ENCODE assay signal across 15 cellular contexts in the genomic region with DNA sequence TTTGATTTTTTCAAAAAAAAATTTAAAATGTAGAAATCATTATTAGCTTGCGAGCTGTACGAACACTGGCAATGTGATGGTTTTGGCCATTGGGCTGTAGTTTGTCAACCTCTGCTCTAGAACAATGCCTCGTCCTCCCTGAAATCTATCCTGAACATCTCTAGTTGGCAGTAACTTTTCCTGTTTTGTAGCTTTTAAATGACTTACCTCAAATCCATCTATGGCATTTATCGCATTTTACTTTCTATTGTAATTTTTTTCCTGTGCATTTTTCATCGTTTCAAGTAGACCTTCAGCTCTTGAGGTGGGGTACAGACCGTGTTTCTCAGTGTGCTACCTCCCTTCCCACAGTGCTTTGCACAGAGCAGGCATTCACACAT. TPM values are rescaled to one million over a fixed set of nuclear protein-coding genes. Genes with fewer than 3 reads are reported as not detected.
DNase-seq lines count a peak whose midpoint lies in the region; ATAC-seq and TF ChIP-seq lines count a peak whose summit lies in the region.
"Had no signal": no experiment of that assay in that cellular context is flagged by ENCODE, and none has a peak within 500 bp of the region (broad histone marks: within the 10 kb centered on the region; RNA-seq: fewer than 3 reads in every experiment).

No MANE protein-coding gene starts in this region.

- no peaks in the 10 kb centered on the region for H3K9me3 Mint-ChIP-seq in CD8-positive, alpha-beta T cell
- no peaks in the 10 kb centered on the region for H3K9me3 Mint-ChIP-seq in WTC11
- no peaks in the 10 kb centered on the region for H3K9me3 Mint-ChIP-seq in mesothelial cell of epicardium

- no peak for ATAC-seq in CD8-positive, alpha-beta T cell
- ATAC-seq in WTC11, result no peak

- H3K36me3 Mint-ChIP-seq in CD8-positive, alpha-beta T cell, result peaks cover 10% of the 10 kb centered on the region
- H3K36me3 Mint-ChIP-seq in WTC11 (no peaks in the 10 kb centered on the region), mesothelial cell of epicardium (peaks cover 9% of the 10 kb centered on the region)

- intact Hi-C loops in A673 (cut with micrococcal nuclease; ENCODE audit: unreplicated experiment) (no loop called here), spleen (cut with DNase I; ENCODE audit: low total_unique reads) (no loop called here)
- intact Hi-C loops in CD8-positive, alpha-beta T cell (cut with DNase I, micrococcal nuclease), result loop anchor here (1.0 to 5.0 kb wide), 6 partner anchors 57 to 384 kb away; partner anchors contain the start of genes AZIN2 (in 1 of the 2) and ZSCAN20 (in 1 of the 2)

- H3K4me1 Mint-ChIP-seq in CD8-positive, alpha-beta T cell (ENCODE audit: low read depth), result peaks cover 37% of the 10 kb centered on the region
- H3K4me1 Mint-ChIP-seq in WTC11 (peaks cover 30% of the 10 kb centered on the region), mesothelial cell of epicardium (peaks cover 62% of the 10 kb centered on the region)

- CTCF ChIA-PET in A673 (lab: Charles Lee) (interaction anchor here (0.6 kb wide), 1 partner anchor 17 kb away, joined by 5 read pairs; no protein-coding TSS in a partner anchor), WTC11 (lab: Charles Lee) (interaction anchor here (0.7 to 3.2 kb wide), 2 partner anchors 9 to 56 kb away, joined by 3 to 13 read pairs; no protein-coding TSS in a partner anchor)
- CTCF ChIA-PET in CD8-positive, alpha-beta T cell (lab: Charles Lee), result interaction anchor here (0.7 to 0.8 kb wide), 2 partner anchors 56 to 519 kb away, joined by 3 read pairs; no protein-coding TSS in a partner anchor

- POLR2A ChIA-PET in A673 (lab: Charles Lee; ENCODE audit: low non-redundant PET), result no interaction called here
- POLR2A ChIA-PET in CD8-positive, alpha-beta T cell (lab: Charles Lee), result no interaction called here
- POLR2A ChIA-PET in WTC11 (lab: Charles Lee), result no interaction called here

- BruUV-seq in A673 (replicated peaks; lab: Mats Ljungman, UMichigan), result no TSS peak

- TF ChIP-seq POLR2A in spleen (IDR thresholded peaks at IDR 0.05), result no peak

- H3K4me3 Mint-ChIP-seq in CD8-positive, alpha-beta T cell, result peak overlapping the region; percentile 24
- H3K4me3 Mint-ChIP-seq in WTC11 (peak overlapping the region; percentile 24; the same call in 1 of the 2 replicates), mesothelial cell of epicardium (peak overlapping the region; percentile 11)

- no peak overlapping the region for H3K27ac Mint-ChIP-seq in CD8-positive, alpha-beta T cell
- no peak overlapping the region for H3K27ac Mint-ChIP-seq in WTC11
- H3K27ac Mint-ChIP-seq in mesothelial cell of epicardium, result peak overlapping the region; percentile 72

- no peak for DNase-seq in A673 (ENCODE audit: low spot score)
- DNase-seq in CD8-positive, alpha-beta T cell, result no peak
- no peak for DNase-seq in WTC11 (ENCODE audit: low spot score)
- no peak for DNase-seq in mesothelial cell of epicardium (ENCODE audit: low spot score in 2 of 2, unreplicated experiment in 2 of 2)
- DNase-seq in spleen, result no peak
- DNase-seq in NCI-H1694 (lab: John Stamatoyannopoulos, UW), result no peak
- DNase-seq in MV-4-11 (lab: John Stamatoyannopoulos, UW), result no peak
- DNase-seq in HAP-1 (ENCODE audit: low spot score in 2 of 2), result no peak
- DNase-seq: Kasumi-1, midbrain, NCI-H2081, NCI-H69, RPMI8226 had no signal

- H3K4me3 ChIP-seq in A673 (ENCODE audit: low read depth, low read length, poor library complexity, severe bottlenecking) (peak overlapping the region; percentile 68), spleen (no peak overlapping the region), HAP-1 (no peak overlapping the region)
- H3K4me3 ChIP-seq in CD8-positive, alpha-beta T cell (ENCODE audit: low read depth, low read length), result no peak overlapping the region

- no peak for TF ChIP-seq CTCF in A673 (conservative IDR thresholded peaks at IDR 0.05; ENCODE audit: low read depth, low read length)
- no peak for TF ChIP-seq CTCF in CD8-positive, alpha-beta T cell (IDR thresholded peaks at IDR 0.05)
- no peak for TF ChIP-seq CTCF in WTC11 (IDR thresholded peaks at IDR 0.05)
- TF ChIP-seq CTCF in mesothelial cell of epicardium (IDR thresholded peaks at IDR 0.05; ENCODE audit: unreplicated experiment), result no peak
- no peak for TF ChIP-seq CTCF in spleen (IDR thresholded peaks at IDR 0.05 in 8 of 11, conservative IDR thresholded peaks at IDR 0.05 in 3 of 11)

- in situ Hi-C loops in HAP-1 (cut with MboI; ENCODE audit: low sequenced_read_pairs), result no loop called here

- 94 to 97% (median 96%) methylated on average over 6 of the region's 6 CpGs for WGBS in spleen, 5 donors

- no peaks in the 10 kb centered on the region for H3K9me3 ChIP-seq in A673 (ENCODE audit: low read depth, low read length, poor library complexity, severe bottlenecking)
- H3K9me3 ChIP-seq in CD8-positive, alpha-beta T cell (ENCODE audit: low read length), result no peaks in the 10 kb centered on the region
- no peaks in the 10 kb centered on the region for H3K9me3 ChIP-seq in spleen
- H3K9me3 ChIP-seq in HAP-1, result no peaks in the 10 kb centered on the region
- H3K9me3 ChIP-seq: thoracic aorta had no signal

- no peak overlapping the region for H3K27ac ChIP-seq in A673 (ENCODE audit: low read depth, low read length, poor library complexity, severe bottlenecking)
- H3K27ac ChIP-seq in CD8-positive, alpha-beta T cell (ENCODE audit: low read depth, low read length), result no peak overlapping the region
- H3K27ac ChIP-seq in spleen, result peak overlapping the region in 2 of 8 donors; percentile 98 to 99

- peaks cover 23% of the 10 kb centered on the region for H3K4me1 ChIP-seq in A673 (ENCODE audit: insufficient read depth, low read length, poor library complexity, severe bottlenecking)
- H3K4me1 ChIP-seq in CD8-positive, alpha-beta T cell (ENCODE audit: insufficient read depth, low read length), result peaks cover 32% of the 10 kb centered on the region
- H3K4me1 ChIP-seq in spleen, result peaks cover 10 to 44% (median 35%) of the 10 kb centered on the region in 6 donors
- peaks cover 31% of the 10 kb centered on the region for H3K4me1 ChIP-seq in HAP-1

- H3K27me3 ChIP-seq in A673 (replicated peaks; ENCODE audit: insufficient read depth, low read depth, low read length, poor library complexity) (no peaks in the 10 kb centered on the region), spleen (replicated peaks in 1 of 7) (no peaks in the 10 kb centered on the region), HAP-1 (ENCODE audit: low read depth) (no peaks in the 10 kb centered on the region)
- H3K27me3 ChIP-seq in CD8-positive, alpha-beta T cell (ENCODE audit: insufficient read depth, low read length), result no peaks in the 10 kb centered on the region

- no peaks in the 10 kb centered on the region for H3K27me3 Mint-ChIP-seq in CD8-positive, alpha-beta T cell (ENCODE audit: low read depth)
- peaks cover 90% of the 10 kb centered on the region for H3K27me3 Mint-ChIP-seq in WTC11 (ENCODE audit: low read depth)
- no peaks in the 10 kb centered on the region for H3K27me3 Mint-ChIP-seq in mesothelial cell of epicardium (ENCODE audit: low read depth)

- H3K36me3 ChIP-seq in A673 (ENCODE audit: insufficient read depth, low read length, poor library complexity, severe bottlenecking) (no peaks in the 10 kb centered on the region), spleen (peaks cover 0 to 25% (median 6%) of the 10 kb centered on the region in 6 donors), HAP-1 (replicated peaks) (peaks cover 3% of the 10 kb centered on the region; the same call in 1 of the 2 replicates)
- H3K36me3 ChIP-seq in CD8-positive, alpha-beta T cell (ENCODE audit: insufficient read depth, low read length), result no peaks in the 10 kb centered on the region

TF ChIP-seq in WTC11, 78 proteins besides CTCF, POLR2A, EP300 and RAD21:
- TF ChIP-seq ZNF671 (CRISPR knock-in tag; IDR thresholded peaks at IDR 0.05) (no peak), NR3C1 (CRISPR knock-in tag; conservative IDR thresholded peaks at IDR 0.05; ENCODE audit: low read depth) (no peak), FOXK1 (CRISPR knock-in tag; IDR thresholded peaks at IDR 0.05) (no peak), ZBTB21 (CRISPR knock-in tag; IDR thresholded peaks at IDR 0.05; ENCODE audit: borderline replicate concordance) (no peak), ZNF263 (CRISPR knock-in tag; IDR thresholded peaks at IDR 0.05; ENCODE audit: low read depth) (no peak)
- TF ChIP-seq, protein P1, sequence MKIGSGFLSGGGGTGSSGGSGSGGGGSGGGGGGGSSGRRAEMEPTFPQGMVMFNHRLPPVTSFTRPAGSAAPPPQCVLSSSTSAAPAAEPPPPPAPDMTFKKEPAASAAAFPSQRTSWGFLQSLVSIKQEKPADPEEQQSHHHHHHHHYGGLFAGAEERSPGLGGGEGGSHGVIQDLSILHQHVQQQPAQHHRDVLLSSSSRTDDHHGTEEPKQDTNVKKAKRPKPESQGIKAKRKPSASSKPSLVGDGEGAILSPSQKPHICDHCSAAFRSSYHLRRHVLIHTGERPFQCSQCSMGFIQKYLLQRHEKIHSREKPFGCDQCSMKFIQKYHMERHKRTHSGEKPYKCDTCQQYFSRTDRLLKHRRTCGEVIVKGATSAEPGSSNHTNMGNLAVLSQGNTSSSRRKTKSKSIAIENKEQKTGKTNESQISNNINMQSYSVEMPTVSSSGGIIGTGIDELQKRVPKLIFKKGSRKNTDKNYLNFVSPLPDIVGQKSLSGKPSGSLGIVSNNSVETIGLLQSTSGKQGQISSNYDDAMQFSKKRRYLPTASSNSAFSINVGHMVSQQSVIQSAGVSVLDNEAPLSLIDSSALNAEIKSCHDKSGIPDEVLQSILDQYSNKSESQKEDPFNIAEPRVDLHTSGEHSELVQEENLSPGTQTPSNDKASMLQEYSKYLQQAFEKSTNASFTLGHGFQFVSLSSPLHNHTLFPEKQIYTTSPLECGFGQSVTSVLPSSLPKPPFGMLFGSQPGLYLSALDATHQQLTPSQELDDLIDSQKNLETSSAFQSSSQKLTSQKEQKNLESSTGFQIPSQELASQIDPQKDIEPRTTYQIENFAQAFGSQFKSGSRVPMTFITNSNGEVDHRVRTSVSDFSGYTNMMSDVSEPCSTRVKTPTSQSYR (CRISPR knock-in tag; IDR thresholded peaks at IDR 0.05), result no peak
- TF ChIP-seq, protein P2, sequence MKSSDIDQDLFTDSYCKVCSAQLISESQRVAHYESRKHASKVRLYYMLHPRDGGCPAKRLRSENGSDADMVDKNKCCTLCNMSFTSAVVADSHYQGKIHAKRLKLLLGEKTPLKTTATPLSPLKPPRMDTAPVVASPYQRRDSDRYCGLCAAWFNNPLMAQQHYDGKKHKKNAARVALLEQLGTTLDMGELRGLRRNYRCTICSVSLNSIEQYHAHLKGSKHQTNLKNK (CRISPR knock-in tag; IDR thresholded peaks at IDR 0.05), result no peak

RNA-seq across cellular contexts. Expression of gene A3GALT2, which starts 30.4 kb away (rescaled TPM):
- total RNA-seq in A673 (2021) (0.39 TPM in 1 of 2 replicates, not detected in the other), WTC11 (2021) (not detected in 3 replicates), mesothelial cell of epicardium (0.51 to 0.58 TPM (median 0.52 TPM) in 3 replicates), spleen (1 to 10 TPM in 1 of 7 donors, under 1 TPM in 1, not detected in 5; 0.47 to 1.6 TPM)
- not detected for total RNA-seq in CD8-positive, alpha-beta T cell
- polyA plus RNA-seq in spleen, result under 1 TPM in 1 of 3 donors, not detected in 2; 0.10 TPM
- polyA plus RNA-seq: keratinocyte had no signal

Comparison
In these comparisons a context has a peak if more than half of its experiments do, and no peak if none do; other contexts are left out.
1. intact Hi-C loops: an anchor here in CD8-positive, alpha-beta T cell (1.0 to 5.0 kb wide); none called in A673 and spleen.